33 cellular contexts compared by ENCODE assay signal in genomic region chr11:74485868-74486267, GRCh38. TPM values are rescaled to one million over a fixed set of nuclear protein-coding genes. Genes with fewer than 3 reads are reported as not detected.
"Had no signal": no experiment of that assay in that cellular context is flagged by ENCODE, and none has a peak within 500 bp of the region (broad histone marks: within the 10 kb centered on the region; RNA-seq: fewer than 3 reads in every experiment).

No MANE protein-coding gene starts in this region.

- H3K9me3 ChIP-seq: ascending aorta, breast epithelium, esophagus squamous epithelium, gastroesophageal sphincter, heart right ventricle had no signal

- H3K4me1 Mint-ChIP-seq: activated CD4-positive, alpha-beta memory T cell treated with anti-CD3 and anti-CD28 coated beads, Interleukin-2, amount 10 ng/mL, durations not matched to agents 7 days and 5 days; activated naive CD4-positive, alpha-beta T cell treated with anti-CD3 and anti-CD28 coated beads, Interleukin-2, amount 10 ng/mL, durations not matched to agents 7 days and 5 days; brain had no signal

- H3K27ac Mint-ChIP-seq: activated CD4-positive, alpha-beta memory T cell treated with anti-CD3 and anti-CD28 coated beads, Interleukin-2, amount 10 ng/mL, durations not matched to agents 7 days and 5 days; activated CD4-positive, alpha-beta T cell treated with anti-CD3 and anti-CD28 coated beads, Interleukin-2, amount 10 ng/mL, durations not matched to agents 7 days and 5 days; activated naive CD4-positive, alpha-beta T cell treated with anti-CD3 and anti-CD28 coated beads, Interleukin-2, amount 10 ng/mL, durations not matched to agents 7 days and 5 days; activated naive CD4-positive, alpha-beta T cell treated with anti-CD3 and anti-CD28 coated beads, Interleukin-2, amount 50 U/mL, for 72 hours; activated naive CD8-positive, alpha-beta T cell treated with anti-CD3 and anti-CD28 coated beads, Interleukin-2, amount 10 ng/mL, durations not matched to agents 7 days and 5 days; activated T-cell treated with anti-CD3 and anti-CD28 coated beads, Interleukin-2, amount 50 U/mL, for 24 hours; activated T-cell treated with anti-CD3 and anti-CD28 coated beads, Interleukin-2, amount 50 U/mL, for 72 hours; brain; dendritic cell treated with granulocyte-macrophage colony-stimulating factor and Interleukin-4, amounts not matched to agents 40 ng/mL and 50 ng/mL, for 4 days; WTC11 had no signal

- H3K27me3 ChIP-seq: ascending aorta, breast epithelium, cardiac muscle cell, dorsolateral prefrontal cortex, esophagus squamous epithelium, gastroesophageal sphincter, heart right ventricle, hepatocyte had no signal

- ATAC-seq: activated naive CD4-positive, alpha-beta T cell treated with anti-CD3 and anti-CD28 coated beads, Interleukin-2, amount 50 U/mL, for 72 hours; activated T-cell treated with anti-CD3 and anti-CD28 coated beads, Interleukin-2, amount 50 U/mL, for 72 hours; gastroesophageal sphincter; heart right ventricle; WTC11 had no signal

- H3K4me1 ChIP-seq: ascending aorta, breast epithelium, esophagus squamous epithelium, gastroesophageal sphincter, heart right ventricle had no signal

- H3K27ac ChIP-seq: ascending aorta, breast epithelium, cardiac muscle cell, coronary artery, dorsolateral prefrontal cortex, epithelial cell of prostate, esophagus squamous epithelium, gastroesophageal sphincter, heart right ventricle, hepatocyte had no signal

- DNase-seq: activated CD4-positive, alpha-beta memory T cell treated with anti-CD3 and anti-CD28 coated beads, Interleukin-2, amount 10 ng/mL, durations not matched to agents 7 days and 5 days; activated CD4-positive, alpha-beta T cell treated with anti-CD3 and anti-CD28 coated beads for 1 hour; activated CD4-positive, alpha-beta T cell treated with anti-CD3 and anti-CD28 coated beads for 4 hours; activated CD4-positive, alpha-beta T cell treated with anti-CD3 and anti-CD28 coated beads, Interleukin-2, amount 10 ng/mL, durations not matched to agents 7 days and 5 days; activated CD4-positive, alpha-beta T cell treated with anti-CD3 and anti-CD28 coated beads, Interleukin-2, amount 50 U/mL, for 4 hours; activated CD8-positive, alpha-beta memory T cell treated with anti-CD3 and anti-CD28 coated beads, Interleukin-2, amount 50 U/mL, for 48 hours; activated gamma-delta T cell; activated naive CD4-positive, alpha-beta T cell; activated naive CD4-positive, alpha-beta T cell treated with anti-CD3 and anti-CD28 coated beads, Interleukin-2, amount 10 ng/mL, durations not matched to agents 7 days and 5 days; activated naive CD8-positive, alpha-beta T cell treated with anti-CD3 and anti-CD28 coated beads, Interleukin-2, amount 10 ng/mL, durations not matched to agents 7 days and 5 days; activated T-cell treated with anti-CD3 and anti-CD28 coated beads for 4 hours; activated T-cell treated with anti-CD3 and anti-CD28 coated beads, Interleukin-2, amount 50 U/mL, for 24 hours; activated T-cell treated with anti-CD3 and anti-CD28 coated beads, Interleukin-2, amount 50 U/mL, for 72 hours; central memory CD4-positive, alpha-beta T cell; cerebellar nuclear complex; dorsolateral prefrontal cortex; effector memory CD4-positive, alpha-beta T cell; esophagus squamous epithelium; foreskin melanocyte; heart right ventricle; T-helper 2 cell had no signal

- H3K9me3 Mint-ChIP-seq: activated CD4-positive, alpha-beta memory T cell treated with anti-CD3 and anti-CD28 coated beads, Interleukin-2, amount 10 ng/mL, durations not matched to agents 7 days and 5 days; activated CD4-positive, alpha-beta T cell treated with anti-CD3 and anti-CD28 coated beads, Interleukin-2, amount 10 ng/mL, durations not matched to agents 7 days and 5 days; activated naive CD4-positive, alpha-beta T cell treated with anti-CD3 and anti-CD28 coated beads, Interleukin-2, amount 10 ng/mL, durations not matched to agents 7 days and 5 days; activated naive CD4-positive, alpha-beta T cell treated with anti-CD3 and anti-CD28 coated beads, Interleukin-2, amount 50 U/mL, for 72 hours; activated naive CD8-positive, alpha-beta T cell treated with anti-CD3 and anti-CD28 coated beads, Interleukin-2, amount 10 ng/mL, durations not matched to agents 7 days and 5 days; activated T-cell treated with anti-CD3 and anti-CD28 coated beads, Interleukin-2, amount 50 U/mL, for 24 hours; activated T-cell treated with anti-CD3 and anti-CD28 coated beads, Interleukin-2, amount 50 U/mL, for 72 hours; brain; dendritic cell treated with granulocyte-macrophage colony-stimulating factor and Interleukin-4, amounts not matched to agents 40 ng/mL and 50 ng/mL, for 4 days had no signal

- H3K36me3 ChIP-seq: ascending aorta, breast epithelium, cardiac muscle cell, gastroesophageal sphincter, heart right ventricle had no signal

- H3K27me3 Mint-ChIP-seq: activated naive CD8-positive, alpha-beta T cell treated with anti-CD3 and anti-CD28 coated beads, Interleukin-2, amount 10 ng/mL, durations not matched to agents 7 days and 5 days; activated T-cell treated with anti-CD3 and anti-CD28 coated beads, Interleukin-2, amount 50 U/mL, for 24 hours; brain had no signal

- H3K4me3 Mint-ChIP-seq: activated CD4-positive, alpha-beta memory T cell treated with anti-CD3 and anti-CD28 coated beads, Interleukin-2, amount 10 ng/mL, durations not matched to agents 7 days and 5 days; activated CD4-positive, alpha-beta T cell treated with anti-CD3 and anti-CD28 coated beads, Interleukin-2, amount 10 ng/mL, durations not matched to agents 7 days and 5 days; activated naive CD4-positive, alpha-beta T cell treated with anti-CD3 and anti-CD28 coated beads, Interleukin-2, amount 10 ng/mL, durations not matched to agents 7 days and 5 days; activated naive CD8-positive, alpha-beta T cell treated with anti-CD3 and anti-CD28 coated beads, Interleukin-2, amount 10 ng/mL, durations not matched to agents 7 days and 5 days; activated T-cell treated with anti-CD3 and anti-CD28 coated beads, Interleukin-2, amount 50 U/mL, for 24 hours; activated T-cell treated with anti-CD3 and anti-CD28 coated beads, Interleukin-2, amount 50 U/mL, for 72 hours; brain; dendritic cell treated with granulocyte-macrophage colony-stimulating factor and Interleukin-4, amounts not matched to agents 40 ng/mL and 50 ng/mL, for 4 days; WTC11 had no signal

- H3K4me3 ChIP-seq: ascending aorta, breast epithelium, cardiac muscle cell, coronary artery, dorsolateral prefrontal cortex, esophagus squamous epithelium, gastroesophageal sphincter, heart right ventricle, hepatocyte had no signal

- H3K36me3 Mint-ChIP-seq: activated naive CD4-positive, alpha-beta T cell treated with anti-CD3 and anti-CD28 coated beads, Interleukin-2, amount 10 ng/mL, durations not matched to agents 7 days and 5 days; activated naive CD4-positive, alpha-beta T cell treated with anti-CD3 and anti-CD28 coated beads, Interleukin-2, amount 50 U/mL, for 72 hours; activated naive CD8-positive, alpha-beta T cell treated with anti-CD3 and anti-CD28 coated beads, Interleukin-2, amount 10 ng/mL, durations not matched to agents 7 days and 5 days; brain; WTC11 had no signal

RNA-seq across cellular contexts. Expression of gene LIPT2, which starts 7.7 kb away (rescaled TPM):
- total RNA-seq: ascending aorta had no signal

RNA-seq across cellular contexts. Expression of gene KCNE3, which starts 18.5 kb away (rescaled TPM):
- total RNA-seq: activated CD4-positive, alpha-beta memory T cell treated with anti-CD3 and anti-CD28 coated beads, Interleukin-2, amount 10 ng/mL, durations not matched to agents 7 days and 5 days; activated CD4-positive, alpha-beta T cell treated with anti-CD3 and anti-CD28 coated beads, Interleukin-2, amount 10 ng/mL, durations not matched to agents 7 days and 5 days; activated naive CD4-positive, alpha-beta T cell treated with anti-CD3 and anti-CD28 coated beads, Interleukin-2, amount 50 U/mL, for 72 hours; activated T-cell treated with anti-CD3 and anti-CD28 coated beads, Interleukin-2, amount 50 U/mL, for 72 hours; ascending aorta; T-helper 1 cell treated with Interleukin-12 subunit alpha and Interleukin-12 subunit beta and Interleukin-4 antibody, amounts not matched to agents 30 ng/mL and 1 ng/mL, for 36 hours had no signal
